ENCODE assay signal across 10 cellular contexts in genomic region chr14:55715889-55716288, GRCh38.
DNase-seq lines count a peak whose midpoint lies in the region; ATAC-seq and TF ChIP-seq lines count a peak whose summit lies in the region.
"Had no signal": no experiment of that assay in that cellular context is flagged by ENCODE, and none has a peak within 500 bp of the region (broad histone marks: within the 10 kb centered on the region; RNA-seq: fewer than 3 reads in every experiment).

No MANE protein-coding gene starts in this region.

- H3K27ac Mint-ChIP-seq in activated naive CD8-positive, alpha-beta T cell treated with anti-CD3 and anti-CD28 coated beads for 36 hours, result no peak overlapping the region

- H3K9me3 ChIP-seq in sigmoid colon, result no peaks in the 10 kb centered on the region

- no peaks in the 10 kb centered on the region for H3K9me3 Mint-ChIP-seq in activated naive CD8-positive, alpha-beta T cell treated with anti-CD3 and anti-CD28 coated beads for 36 hours

- no peaks in the 10 kb centered on the region for H3K36me3 ChIP-seq in sigmoid colon

- TF ChIP-seq CTCF in sigmoid colon (IDR thresholded peaks at IDR 0.05), result no peak

- no peaks in the 10 kb centered on the region for H3K27me3 ChIP-seq in sigmoid colon

- H3K4me3 ChIP-seq in sigmoid colon, result no peak overlapping the region
- H3K4me3 ChIP-seq: PC-9 had no signal

- no peaks in the 10 kb centered on the region for H3K4me1 ChIP-seq in sigmoid colon

- ATAC-seq in GM18873 (IDR thresholded peaks at IDR 0.05; ENCODE audit: low FRiP score, unreplicated experiment) (peak; percentile 63), HG03280 (IDR thresholded peaks at IDR 0.05; ENCODE audit: unreplicated experiment) (peak; percentile 90)

- no peaks in the 10 kb centered on the region for H3K36me3 Mint-ChIP-seq in activated naive CD8-positive, alpha-beta T cell treated with anti-CD3 and anti-CD28 coated beads for 36 hours

- H3K27ac ChIP-seq in sigmoid colon, result no peak overlapping the region
- H3K27ac ChIP-seq: PC-9 had no signal

- H3K4me3 Mint-ChIP-seq in activated naive CD8-positive, alpha-beta T cell treated with anti-CD3 and anti-CD28 coated beads for 36 hours, result no peak overlapping the region

- 74 to 84% methylated on average over 5 of the region's 5 CpGs for WGBS in sigmoid colon, 2 donors

- no peak for TF ChIP-seq POLR2A in sigmoid colon (IDR thresholded peaks at IDR 0.05)

- H3K27me3 Mint-ChIP-seq in activated naive CD8-positive, alpha-beta T cell treated with anti-CD3 and anti-CD28 coated beads for 36 hours, result no peaks in the 10 kb centered on the region

- no peak for TF ChIP-seq EP300 in sigmoid colon (IDR thresholded peaks at IDR 0.05)

- DNase-seq in epidermal melanocyte (ENCODE audit: insufficient read length, low spot score), result peak; percentile 17
- DNase-seq in sigmoid colon, result peak; percentile 79
- no peak for DNase-seq in activated naive CD8-positive, alpha-beta T cell treated with anti-CD3 and anti-CD28 coated beads for 36 hours
- no peak for DNase-seq in NCI-H345 treated with DMSO at 0.1 percent for 48 hours (lab: John Stamatoyannopoulos, UW; ENCODE audit: unreplicated experiment)
- no peak for DNase-seq in C1 segment of cervical spinal cord (lab: John Stamatoyannopoulos, UW)
- no peak for DNase-seq in NK-92 (lab: John Stamatoyannopoulos, UW; ENCODE audit: unreplicated experiment)
- DNase-seq: PC-9; stimulated activated CD4-positive, alpha-beta T cell treated with anti-CD3 and anti-CD28 coated beads, Interleukin-4, amount 100 ng/mL, for 4 hours had no signal

- H3K4me1 Mint-ChIP-seq in activated naive CD8-positive, alpha-beta T cell treated with anti-CD3 and anti-CD28 coated beads for 36 hours, result no peaks in the 10 kb centered on the region

- intact Hi-C loops in sigmoid colon (cut with DNase I), result no loop called here

Comparison
In these comparisons a context has a peak if more than half of its experiments do, and no peak if none do; other contexts are left out.
1. DNase-seq: peak in epidermal melanocyte (single experiment) and sigmoid colon (single experiment); none in activated naive CD8-positive, alpha-beta T cell treated with anti-CD3 and anti-CD28 coated beads for 36 hours (single experiment), NCI-H345 treated with DMSO at 0.1 percent for 48 hours (single experiment), C1 segment of cervical spinal cord (0 of 14) and NK-92 (single experiment).